23 cellular contexts compared by ENCODE assay signal in genomic region chr12:132825089-132825488, GRCh38. TPM values are rescaled to one million over a fixed set of nuclear protein-coding genes. Genes with fewer than 3 reads are reported as not detected.
A peak's percentile ranks its signal among the peaks of the same experiment; 100 is the strongest.
DNase-seq lines count a peak whose midpoint lies in the region; ATAC-seq, FAIRE-seq and TF ChIP-seq lines count a peak whose summit lies in the region.
"Had no signal": no experiment of that assay in that cellular context is flagged by ENCODE, and none has a peak within 500 bp of the region (broad histone marks: within the 10 kb centered on the region; RNA-seq: fewer than 3 reads in every experiment).

No MANE protein-coding gene starts in this region.

- H3K36me3 ChIP-seq in CD4-positive, alpha-beta memory T cell (ENCODE audit: insufficient read depth, low read length), result peaks cover 30% of the 10 kb centered on the region
- peaks cover 6 to 33% of the 10 kb centered on the region in 2 experiments for H3K36me3 ChIP-seq in GM12878 (ENCODE audit: control insufficient read depth in 2 of 2, insufficient read depth in 2 of 2, low read length in 1 of 2)
- peaks cover 21 to 67% (median 43%) of the 10 kb centered on the region in 4 donors for H3K36me3 ChIP-seq in esophagus muscularis mucosa

- RAD21 ChIA-PET in GM12878 (lab: Charles Lee; ENCODE audit: unreplicated experiment), result no interaction called here

- no peak for TF ChIP-seq EP300 in GM12878 (IDR thresholded peaks at IDR 0.05; ENCODE audit: borderline replicate concordance in 1 of 2, control insufficient read depth in 1 of 2, low read depth in 2 of 2, low read length in 2 of 2)
- no peak for TF ChIP-seq EP300 in esophagus muscularis mucosa (IDR thresholded peaks at IDR 0.05)

- POLR2A ChIA-PET in CD4-positive, alpha-beta T cell (lab: Charles Lee), result no interaction called here
- POLR2A ChIA-PET in CD4-positive, alpha-beta memory T cell (lab: Charles Lee; ENCODE audit: partially characterized antibody), result no interaction called here
- POLR2A ChIA-PET in GM12878 (lab: Charles Lee), result no interaction called here

- H3K27ac Mint-ChIP-seq in CD4-positive, alpha-beta T cell, result peak overlapping the region; percentile 100
- H3K27ac Mint-ChIP-seq in CD4-positive, alpha-beta memory T cell, result peak overlapping the region in 4 of 7 donors; percentile 30 to 80 (median 60)
- H3K27ac Mint-ChIP-seq in nephron, result peak overlapping the region in 1 of 3 experiments; percentile 12

- intact Hi-C loops in CD4-positive, alpha-beta T cell (cut with DNase I, micrococcal nuclease), result loop anchor here in 1 of 2 experiments (5.0 kb wide), 1 partner anchor 132 kb away; the partner anchor contains the start of gene ZNF605
- intact Hi-C loops in CD4-positive, alpha-beta memory T cell (cut with micrococcal nuclease), result loop anchor here (5.0 kb wide), 4 partner anchors 42 to 212 kb away; partner anchors contain the start of genes ANKLE2, POLE, PXMP2 and ZNF84
- intact Hi-C loops in GM12878 (cut with micrococcal nuclease; ENCODE audit: unreplicated experiment), result no loop called here
- intact Hi-C loops in esophagus muscularis mucosa (cut with DNase I), result loop anchor here (5.0 kb wide), 2 partner anchors 63 to 77 kb away; partner anchors contain the start of gene ANKLE2

- peaks cover 75% of the 10 kb centered on the region for H3K36me3 Mint-ChIP-seq in CD4-positive, alpha-beta T cell (ENCODE audit: low read depth)
- H3K36me3 Mint-ChIP-seq in CD4-positive, alpha-beta memory T cell, result peaks cover 22 to 62% of the 10 kb centered on the region in 2 donors
- peaks cover 50% of the 10 kb centered on the region for H3K36me3 Mint-ChIP-seq in nephron (ENCODE audit: low read depth)

- no peaks in the 10 kb centered on the region for H3K9me3 ChIP-seq in CD4-positive, alpha-beta T cell (ENCODE audit: control insufficient read depth, low read length)
- H3K9me3 ChIP-seq in CD4-positive, alpha-beta memory T cell (ENCODE audit: control insufficient read depth in 1 of 2, low read length in 2 of 2), result no peaks in the 10 kb centered on the region
- H3K9me3 ChIP-seq in GM12878 (replicated peaks; ENCODE audit: control insufficient read depth, insufficient read depth, low read length) (no peaks in the 10 kb centered on the region), esophagus muscularis mucosa (no peaks in the 10 kb centered on the region)

- H4K20me1 ChIP-seq in GM12878 (ENCODE audit: control insufficient read depth, insufficient read depth), result no peaks in the 10 kb centered on the region

- in situ Hi-C loops in GM12878 (cut with MboI), result no loop called here

- peaks cover 46% of the 10 kb centered on the region for H3K4me1 Mint-ChIP-seq in CD4-positive, alpha-beta T cell (ENCODE audit: low read depth)
- peaks cover 15 to 53% (median 36%) of the 10 kb centered on the region in 4 donors for H3K4me1 Mint-ChIP-seq in CD4-positive, alpha-beta memory T cell
- peaks cover 30% of the 10 kb centered on the region for H3K4me1 Mint-ChIP-seq in nephron

- H3K4me2 ChIP-seq in GM12878 (ENCODE audit: control insufficient read depth, insufficient read depth), result no peak overlapping the region

- no peak for TF ChIP-seq RAD21 in GM12878 (IDR thresholded peaks at IDR 0.05; ENCODE audit: insufficient read depth, low read depth, low read length)

- H3K4me1 ChIP-seq in CD4-positive, alpha-beta memory T cell (ENCODE audit: insufficient read depth, low read length), result peaks cover 25% of the 10 kb centered on the region
- H3K4me1 ChIP-seq in GM12878 (ENCODE audit: control insufficient read depth, insufficient read depth, low read length) (peaks cover 17% of the 10 kb centered on the region), esophagus muscularis mucosa (peaks cover 13 to 36% (median 29%) of the 10 kb centered on the region in 4 donors)

- ATAC-seq in CD4-positive, alpha-beta T cell (ENCODE audit: poor library complexity), result no peak
- ATAC-seq in GM12878, result no peak
- no peak for ATAC-seq in HG03108 (IDR thresholded peaks at IDR 0.05; ENCODE audit: unreplicated experiment)
- no peak for ATAC-seq in HG02981 (IDR thresholded peaks at IDR 0.05; ENCODE audit: unreplicated experiment)
- ATAC-seq: PC-3 had no signal

- peak; percentile 65 for TF ChIP-seq POLR2A in GM12878 (IDR thresholded peaks at IDR 0.05; ENCODE audit: low read depth, low read length)
- no peak for TF ChIP-seq POLR2A in esophagus muscularis mucosa (IDR thresholded peaks at IDR 0.05; ENCODE audit: low read depth)

- no peaks in the 10 kb centered on the region for H3K27me3 Mint-ChIP-seq in CD4-positive, alpha-beta T cell
- no peaks in the 10 kb centered on the region for H3K27me3 Mint-ChIP-seq in CD4-positive, alpha-beta memory T cell
- H3K27me3 Mint-ChIP-seq in nephron (ENCODE audit: low read depth), result no peaks in the 10 kb centered on the region

- peaks cover 47% of the 10 kb centered on the region for H3K79me2 ChIP-seq in GM12878 (ENCODE audit: control insufficient read depth, insufficient read depth, low read length)

- no peak overlapping the region for H2AFZ ChIP-seq in GM12878 (ENCODE audit: control insufficient read depth, low read depth, low read length)

- no peaks in the 10 kb centered on the region for H3K9me3 Mint-ChIP-seq in CD4-positive, alpha-beta T cell
- H3K9me3 Mint-ChIP-seq in CD4-positive, alpha-beta memory T cell, result peaks cover 0 to 4% (median 0%) of the 10 kb centered on the region in 8 donors
- no peaks in the 10 kb centered on the region for H3K9me3 Mint-ChIP-seq in nephron

- 96% methylated on average over 18 of the region's 18 CpGs for WGBS in GM12878 (ENCODE audit: insufficient coverage, insufficient replicate concordance, low lambda C conversion rate, missing lambda C conversion rate)
- 93% methylated on average over 18 of the region's 18 CpGs for WGBS in esophagus muscularis mucosa

- H3K9ac ChIP-seq in GM12878 (ENCODE audit: control insufficient read depth, insufficient read depth, low read length), result no peak overlapping the region

- DNase-seq in CD4-positive, alpha-beta T cell, result no peak
- DNase-seq in CD4-positive, alpha-beta memory T cell, result no peak
- no peak for DNase-seq in GM12878 (ENCODE audit: low read depth, low spot score)
- DNase-seq in NCI-H82 (lab: John Stamatoyannopoulos, UW), result no peak
- no peak for DNase-seq in esophagus muscularis mucosa (ENCODE audit: extremely low spot score)
- DNase-seq: ACHN, C1 segment of cervical spinal cord, COR-L47, DMS153, GDM1, IMR-90, Karpas-422, NCI-H1417 treated with DMSO at 0.1 percent for 48 hours, NCI-H187 treated with DMSO at 0.1 percent for 48 hours, NCI-H226, NCI-H524, PC-3, SIG-M5 had no signal

- CTCF ChIA-PET in CD4-positive, alpha-beta T cell (lab: Charles Lee), result no interaction called here
- CTCF ChIA-PET in CD4-positive, alpha-beta memory T cell (lab: Charles Lee; ENCODE audit: partially characterized antibody), result interaction anchor here (1.0 kb wide), 1 partner anchor 56 kb away, joined by 3 read pairs; no protein-coding TSS in a partner anchor
- CTCF ChIA-PET in GM12878 (lab: Yijun Ruan, JAX), result no interaction called here

- SMC1A ChIA-PET in GM12878 (lab: Charles Lee; ENCODE audit: uncharacterized antibody, unreplicated experiment), result no interaction called here

- FAIRE-seq in GM12878 (lab: Jason Lieb, UNC), result no peak

- no peaks in the 10 kb centered on the region for H3K27me3 ChIP-seq in CD4-positive, alpha-beta T cell (ENCODE audit: control insufficient read depth, insufficient read depth, low read length)
- H3K27me3 ChIP-seq in CD4-positive, alpha-beta memory T cell (ENCODE audit: insufficient read depth, low read length), result no peaks in the 10 kb centered on the region
- H3K27me3 ChIP-seq in GM12878 (replicated peaks in 1 of 2; ENCODE audit: control insufficient read depth in 2 of 2, insufficient read depth in 2 of 2, low read length in 1 of 2), result no peaks in the 10 kb centered on the region
- no peaks in the 10 kb centered on the region for H3K27me3 ChIP-seq in esophagus muscularis mucosa

- no TSS peak for BruUV-seq in GM12878 (replicated peaks; lab: Mats Ljungman, UMichigan)

- H3K4me3 Mint-ChIP-seq in CD4-positive, alpha-beta T cell, result peak overlapping the region; percentile 58
- H3K4me3 Mint-ChIP-seq in CD4-positive, alpha-beta memory T cell, result no peak overlapping the region
- peak overlapping the region in 2 of 3 experiments; percentile 94 to 95 for H3K4me3 Mint-ChIP-seq in nephron

- no peak for TF ChIP-seq CTCF in CD4-positive, alpha-beta T cell (IDR thresholded peaks at IDR 0.05)
- TF ChIP-seq CTCF in GM12878 (IDR thresholded peaks at IDR 0.05 in 2 of 3, conservative IDR thresholded peaks at IDR 0.05 in 1 of 3; ENCODE audit: control insufficient read depth in 2 of 3, extremely low read depth in 1 of 3, insufficient read depth in 1 of 3, low read depth in 3 of 3, low read length in 3 of 3) (no peak), nephron (IDR thresholded peaks at IDR 0.05; ENCODE audit: unreplicated experiment in 3 of 3) (no peak), esophagus muscularis mucosa (IDR thresholded peaks at IDR 0.05) (no peak)

- H3K4me3 ChIP-seq in CD4-positive, alpha-beta memory T cell (ENCODE audit: low read length in 2 of 2), result no peak overlapping the region
- no peak overlapping the region for H3K4me3 ChIP-seq in GM12878
- no peak overlapping the region for H3K4me3 ChIP-seq in esophagus muscularis mucosa

- H3K27ac ChIP-seq in CD4-positive, alpha-beta T cell (ENCODE audit: low read depth, low read length), result no peak overlapping the region
- H3K27ac ChIP-seq in CD4-positive, alpha-beta memory T cell (ENCODE audit: low read depth, low read length), result no peak overlapping the region
- H3K27ac ChIP-seq in GM12878 (ENCODE audit: control insufficient read depth, insufficient read depth) (no peak overlapping the region), esophagus muscularis mucosa (replicated peaks in 1 of 4) (no peak overlapping the region)
- H3K27ac ChIP-seq: HL-60, RWPE1 had no signal

RNA-seq across cellular contexts. Expression of gene GOLGA3, which starts 3.6 kb away (rescaled TPM):
- 10 to 100 TPM; 31.5 to 34.0 TPM for total RNA-seq in CD4-positive, alpha-beta T cell
- total RNA-seq in CD4-positive, alpha-beta memory T cell, result 10 to 100 TPM; 64.1 to 67.6 TPM
- polyA plus RNA-seq in CD4-positive, alpha-beta memory T cell, result 10 to 100 TPM in 1 of 2 donors, under 1 TPM in 1; 0.35 to 12.5 TPM
- total RNA-seq in GM12878 (2013; cell fraction: nucleolus; rRNA removed), result 90.2 and 116 TPM in 2 replicates
- total RNA-seq in GM12878 (2014; rRNA removed) (30.5 and 33.2 TPM in 2 replicates), GM12878 (2014; rRNA removed; fragmentation: Illumina TruSeq; extraction: Trizol) (17.4 and 18.6 TPM in 2 replicates), GM12878 (2021) (36.3 and 42.7 TPM in 2 replicates), esophagus muscularis mucosa (100 to 1,000 TPM in 2 of 4 donors, 10 to 100 TPM in 2; 72.3 to 123 (median 93.4) TPM)
- polyA plus RNA-seq in GM12878 (2011; ENCODE audit: low read depth), result 8.9 TPM
- polyA plus RNA-seq in GM12878 (2011; rRNA removed) (5.7 and 9.7 TPM in 2 replicates), GM12878 (2014; fragmentation: Illumina TruSeq; extraction: Trizol) (4.6 and 8.3 TPM in 2 replicates), GM12878 (2014; fragmentation: Nextera tagmentation; extraction: Ambion mirVana) (1 to 10 TPM; 2.0 to 3.7 TPM), GM12878 (2014; rRNA removed) (16.0 and 21.5 TPM in 2 replicates), GM12878 (2016; fragmentation: Nextera tagmentation; extraction: Ambion mirVana) (10 to 100 TPM; 14.4 to 16.8 TPM)
- polyA plus RNA-seq in GM12878 (2011; cell fraction: cytosol; rRNA removed), result 13.4 and 15.2 TPM in 2 replicates
- polyA plus RNA-seq in GM12878 (2011; cell fraction: nucleus; rRNA removed), result 19.3 and 29.6 TPM in 2 replicates
- polyA plus RNA-seq in GM12878 (2012), result 18.0 and 18.3 TPM in 2 replicates
- polyA minus RNA-seq in GM12878 (2011; rRNA and poly(A)+ RNA removed), result 16.6 and 31.5 TPM in 2 replicates
- polyA minus RNA-seq in GM12878 (2011; cell fraction: cytosol; rRNA and poly(A)+ RNA removed), result 17.8 and 21.1 TPM in 2 replicates
- polyA minus RNA-seq in GM12878 (2011; cell fraction: nucleus; rRNA and poly(A)+ RNA removed), result 10.0 and 30.3 TPM in 2 replicates

Comparison
In these comparisons a context has a peak if more than half of its experiments do, and no peak if none do; other contexts are left out.
1. H3K4me3 Mint-ChIP-seq: peak in CD4-positive, alpha-beta T cell (single experiment) and nephron (2 of 3); none in CD4-positive, alpha-beta memory T cell (0 of 8).